ENCODE assay signal across 25 cellular contexts in genomic region chr17:49990921-49991320, GRCh38. TPM values are rescaled to one million over a fixed set of nuclear protein-coding genes. Genes with fewer than 3 reads are reported as not detected.
DNase-seq lines count a peak whose midpoint lies in the region; ATAC-seq and TF ChIP-seq lines count a peak whose summit lies in the region.
"Had no signal": no experiment of that assay in that cellular context is flagged by ENCODE, and none has a peak within 500 bp of the region (broad histone marks: within the 10 kb centered on the region; RNA-seq: fewer than 3 reads in every experiment).

No MANE protein-coding gene starts in this region.

- no peak overlapping the region for H3K4me2 ChIP-seq in SK-N-SH

- no peak for TF ChIP-seq EP300 in SK-N-SH (IDR thresholded peaks at IDR 0.05; ENCODE audit: borderline replicate concordance in 1 of 2, low read depth in 1 of 2, low read length in 1 of 2)

- H3K4me1 Mint-ChIP-seq in activated T-cell treated with anti-CD3 and anti-CD28 coated beads, Interleukin-2, amount 50 U/mL, for 72 hours (ENCODE audit: low read depth), result peaks cover 20% of the 10 kb centered on the region

- H3K4me1 ChIP-seq in SK-N-SH (ENCODE audit: control insufficient read depth in 1 of 2, insufficient read depth in 2 of 2, low read depth in 1 of 2, low read length in 1 of 2), result peaks cover 0 to 2% of the 10 kb centered on the region in 2 experiments; a peak in 1 of 4 replicates

- ATAC-seq in SK-N-SH treated with all-trans-retinoic acid at 6 μM for 48 hours, result no peak
- ATAC-seq in activated T-cell treated with anti-CD3 and anti-CD28 coated beads, Interleukin-2, amount 50 U/mL, for 72 hours (replicated peaks in 1 of 2), result no peak
- ATAC-seq in HG03342 (IDR thresholded peaks at IDR 0.05; ENCODE audit: unreplicated experiment), result no peak
- ATAC-seq: Panc1 had no signal

- no peaks in the 10 kb centered on the region for H3K9me3 ChIP-seq in SK-N-SH
- H3K9me3 ChIP-seq: BLaER1 treated with 17β-estradiol and CSF1 and Interleukin-3, amounts not matched to agents 10 nM and 100 nM; SJCRH30 had no signal

- H3K27ac ChIP-seq in SK-N-SH (ENCODE audit: low read depth in 2 of 2, low read length in 1 of 2), result no peak overlapping the region
- H3K27ac ChIP-seq: 22Rv1; BLaER1 treated with 17β-estradiol and CSF1 and Interleukin-3, amounts not matched to agents 10 nM and 100 nM; GM23248; SJCRH30 had no signal

- H3K79me2 ChIP-seq in SK-N-SH (ENCODE audit: insufficient read depth), result no peaks in the 10 kb centered on the region

- DNase-seq in SK-N-SH, result peak; percentile 24
- peak; percentile 1 for DNase-seq in GM03348 (ENCODE audit: low spot score)
- peak; percentile 1 for DNase-seq in hepatic stellate cell (ENCODE audit: low spot score)
- peak; percentile 71 for DNase-seq in posterior vena cava (ENCODE audit: low spot score)
- DNase-seq in activated T-cell treated with anti-CD3 and anti-CD28 coated beads for 4 hours, result no peak
- no peak for DNase-seq in activated T-cell treated with anti-CD3 and anti-CD28 coated beads, Interleukin-2, amount 50 U/mL, for 72 hours
- DNase-seq: ACHN; CD8-positive, alpha-beta memory T cell; DMS53; GDM1; GM23248; HCEC 1CT; NCI-H1105; NCI-H146; NCI-H2029; NCI-H226; NCI-H524; NCI-H82; SJCRH30 had no signal

- no peak overlapping the region for H3K4me3 Mint-ChIP-seq in activated T-cell treated with anti-CD3 and anti-CD28 coated beads, Interleukin-2, amount 50 U/mL, for 72 hours

- peaks cover 84% of the 10 kb centered on the region for H3K27me3 Mint-ChIP-seq in activated T-cell treated with anti-CD3 and anti-CD28 coated beads, Interleukin-2, amount 50 U/mL, for 72 hours (ENCODE audit: low read depth)

- H3K9me3 Mint-ChIP-seq in activated T-cell treated with anti-CD3 and anti-CD28 coated beads, Interleukin-2, amount 50 U/mL, for 72 hours, result no peaks in the 10 kb centered on the region
- H3K9me3 Mint-ChIP-seq: IgD-negative memory B cell had no signal

- H3F3A ChIP-seq in SK-N-SH (replicated peaks; ENCODE audit: insufficient read depth), result peaks cover 7% of the 10 kb centered on the region

- no peaks in the 10 kb centered on the region for H3K9me2 ChIP-seq in SK-N-SH

- CTCF ChIA-PET in SK-N-SH (lab: Yijun Ruan, JAX), result interaction anchor here (0.9 to 55.0 kb wide), 4 partner anchors 2 to 129 kb away, joined by 3 to 1665 read pairs (median 1225); partner anchors contain the start of genes DLX3, DLX4 and TAC4

- H4K20me1 ChIP-seq in SK-N-SH (ENCODE audit: insufficient read depth), result no peaks in the 10 kb centered on the region; the same call in 1 of the 2 replicates

- no peaks in the 10 kb centered on the region for H3K36me3 ChIP-seq in SK-N-SH (replicated peaks in 1 of 2; ENCODE audit: control insufficient read depth in 1 of 2, insufficient read depth in 2 of 2, low read length in 1 of 2)
- H3K36me3 ChIP-seq: BLaER1 treated with 17β-estradiol and CSF1 and Interleukin-3, amounts not matched to agents 10 nM and 100 nM; SJCRH30 had no signal

- POLR2A ChIA-PET in SK-N-SH (lab: Yijun Ruan, JAX), result no interaction called here

- no peak overlapping the region for H3K4me3 ChIP-seq in SK-N-SH (ENCODE audit: low read depth in 2 of 2, low read length in 1 of 2)
- H3K4me3 ChIP-seq: BLaER1 treated with 17β-estradiol and CSF1 and Interleukin-3, amounts not matched to agents 10 nM and 100 nM; GM23248; SJCRH30 had no signal

- peaks cover 5 to 8% of the 10 kb centered on the region in 2 donors for H3K36me3 Mint-ChIP-seq in activated T-cell treated with anti-CD3 and anti-CD28 coated beads, Interleukin-2, amount 50 U/mL, for 72 hours (ENCODE audit: insufficient read depth in 2 of 2)
- H3K36me3 Mint-ChIP-seq: IgD-negative memory B cell had no signal

- no peak overlapping the region for H3K9ac ChIP-seq in SK-N-SH
- H3K9ac ChIP-seq: BLaER1 treated with 17β-estradiol and CSF1 and Interleukin-3, amounts not matched to agents 10 nM and 100 nM; GM23248 had no signal

- WGBS in SK-N-SH (ENCODE audit: low lambda C conversion rate), result 9% methylated on average over 8 of the region's 8 CpGs

- TF ChIP-seq CTCF in SK-N-SH (IDR thresholded peaks at IDR 0.05), result no peak

- no peak overlapping the region for H2AFZ ChIP-seq in SK-N-SH (ENCODE audit: low read depth)
- H2AFZ ChIP-seq: GM23248 had no signal

- TF ChIP-seq RAD21 in SK-N-SH (IDR thresholded peaks at IDR 0.05; ENCODE audit: low read length), result no peak

- no peak overlapping the region for H3K27ac Mint-ChIP-seq in activated T-cell treated with anti-CD3 and anti-CD28 coated beads, Interleukin-2, amount 50 U/mL, for 72 hours
- H3K27ac Mint-ChIP-seq: IgD-negative memory B cell had no signal

- H3K27me3 ChIP-seq in SK-N-SH (ENCODE audit: insufficient read depth), result peaks cover 100% of the 10 kb centered on the region

- intact Hi-C loops in posterior vena cava (cut with DNase I), result loop anchor here (10.0 kb wide), 2 partner anchors 426 to 436 kb away; no protein-coding TSS in a partner anchor

TF ChIP-seq in SK-N-SH, 30 proteins besides CTCF, POLR2A, EP300 and RAD21:
- TF ChIP-seq USF1 (IDR thresholded peaks at IDR 0.05; ENCODE audit: borderline replicate concordance, low read depth) (no peak), GABPA (IDR thresholded peaks at IDR 0.05; ENCODE audit: low read depth) (no peak), JUND (IDR thresholded peaks at IDR 0.05) (no peak)
TF ChIP-seq in SK-N-SH: peak in this region for 0.

TF ChIP-seq in SK-N-SH treated with all-trans-retinoic acid at 6 μM for 48 hours, 23 proteins besides CTCF, POLR2A, EP300 and RAD21:
- TF ChIP-seq ZFP30 (CRISPR knock-in tag; IDR thresholded peaks at IDR 0.05) (no peak), ISL1 (CRISPR knock-in tag; IDR thresholded peaks at IDR 0.05) (no peak), TOX (CRISPR knock-in tag; IDR thresholded peaks at IDR 0.05; ENCODE audit: borderline replicate concordance) (no peak), ZFP3 (CRISPR knock-in tag; IDR thresholded peaks at IDR 0.05) (no peak), BACH2 (CRISPR knock-in tag; IDR thresholded peaks at IDR 0.05; ENCODE audit: borderline replicate concordance) (no peak), CREB5 (CRISPR knock-in tag; IDR thresholded peaks at IDR 0.05; ENCODE audit: low read depth) (no peak), RARB (CRISPR knock-in tag; IDR thresholded peaks at IDR 0.05) (no peak), ZNF8 (CRISPR knock-in tag; IDR thresholded peaks at IDR 0.05) (no peak), ARNTL (CRISPR knock-in tag; IDR thresholded peaks at IDR 0.05; ENCODE audit: borderline replicate concordance, low read depth) (no peak), ESRRG (CRISPR knock-in tag; IDR thresholded peaks at IDR 0.05) (no peak), ZNF70 (CRISPR knock-in tag; IDR thresholded peaks at IDR 0.05) (no peak)
TF ChIP-seq in SK-N-SH treated with all-trans-retinoic acid at 6 μM for 48 hours: peak in this region for 0.

RNA-seq across cellular contexts. Expression of gene DLX3, which starts 4.1 kb away (rescaled TPM):
- not detected in 2 replicates for polyA plus RNA-seq in SK-N-SH (2012; rRNA removed)
- polyA plus RNA-seq in SK-N-SH (2012; cell fraction: cytosol; rRNA removed), result not detected in 2 replicates
- not detected in 2 replicates for polyA plus RNA-seq in SK-N-SH (2012; cell fraction: nucleus; rRNA removed)
- total RNA-seq in posterior vena cava, result under 1 TPM in 1 of 2 donors, not detected in 1; 0.23 TPM
- under 1 TPM in 1 of 2 donors, not detected in 1; 0.12 TPM for total RNA-seq in activated T-cell treated with anti-CD3 and anti-CD28 coated beads, Interleukin-2, amount 50 U/mL, for 72 hours
- total RNA-seq: SJCRH30 had no signal
- polyA plus RNA-seq: CD8-positive, alpha-beta memory T cell; IgD-negative memory B cell had no signal

RNA-seq across cellular contexts. Expression of gene DLX4, which starts 21.9 kb away (rescaled TPM):
- polyA plus RNA-seq in SK-N-SH (2012; rRNA removed), result 0.03 and 0.10 TPM in 2 replicates
- polyA plus RNA-seq in SK-N-SH (2012; cell fraction: cytosol; rRNA removed), result not detected in 2 replicates
- polyA plus RNA-seq in SK-N-SH (2012; cell fraction: nucleus; rRNA removed), result 0.11 and 0.14 TPM in 2 replicates
- under 1 TPM in 1 of 2 donors, not detected in 1; 0.19 TPM for total RNA-seq in posterior vena cava
- 1 to 10 TPM; 1.9 to 3.0 TPM for total RNA-seq in activated T-cell treated with anti-CD3 and anti-CD28 coated beads, Interleukin-2, amount 50 U/mL, for 72 hours
- total RNA-seq: GM23248 had no signal
- polyA plus RNA-seq: CD8-positive, alpha-beta memory T cell; IgD-negative memory B cell had no signal

Comparison
In these comparisons a context has a peak if more than half of its experiments do, and no peak if none do; other contexts are left out.
1. DNase-seq: peak in SK-N-SH (single experiment), GM03348 (single experiment), hepatic stellate cell (single experiment) and posterior vena cava (single experiment); none in activated T-cell treated with anti-CD3 and anti-CD28 coated beads for 4 hours (single experiment) and activated T-cell treated with anti-CD3 and anti-CD28 coated beads, Interleukin-2, amount 50 U/mL, for 72 hours (0 of 2).